Comparison of ENCODE assay signal across 1 cellular context in genomic region chr7:22216832-22217475, GRCh38.
TF ChIP-seq lines count a peak whose summit lies in the region.

No MANE protein-coding gene starts in this region.

TF ChIP-seq in HepG2, 621 proteins besides CTCF, POLR2A, EP300 and RAD21 (continued from another document):
- TF ChIP-seq ZNF550 (CRISPR knock-in tag; IDR thresholded peaks at IDR 0.05; ENCODE audit: borderline replicate concordance) (no peak), KLF12 (CRISPR knock-in tag; IDR thresholded peaks at IDR 0.05; ENCODE audit: borderline replicate concordance) (no peak), RBM39 (IDR thresholded peaks at IDR 0.05; ENCODE audit: low read depth, low read length, poor library complexity, severe bottlenecking) (no peak), ZNF740 (CRISPR knock-in tag; IDR thresholded peaks at IDR 0.05) (no peak), ZNF143 (CRISPR knock-in tag; IDR thresholded peaks at IDR 0.05) (no peak)
- TF ChIP-seq, protein P1, sequence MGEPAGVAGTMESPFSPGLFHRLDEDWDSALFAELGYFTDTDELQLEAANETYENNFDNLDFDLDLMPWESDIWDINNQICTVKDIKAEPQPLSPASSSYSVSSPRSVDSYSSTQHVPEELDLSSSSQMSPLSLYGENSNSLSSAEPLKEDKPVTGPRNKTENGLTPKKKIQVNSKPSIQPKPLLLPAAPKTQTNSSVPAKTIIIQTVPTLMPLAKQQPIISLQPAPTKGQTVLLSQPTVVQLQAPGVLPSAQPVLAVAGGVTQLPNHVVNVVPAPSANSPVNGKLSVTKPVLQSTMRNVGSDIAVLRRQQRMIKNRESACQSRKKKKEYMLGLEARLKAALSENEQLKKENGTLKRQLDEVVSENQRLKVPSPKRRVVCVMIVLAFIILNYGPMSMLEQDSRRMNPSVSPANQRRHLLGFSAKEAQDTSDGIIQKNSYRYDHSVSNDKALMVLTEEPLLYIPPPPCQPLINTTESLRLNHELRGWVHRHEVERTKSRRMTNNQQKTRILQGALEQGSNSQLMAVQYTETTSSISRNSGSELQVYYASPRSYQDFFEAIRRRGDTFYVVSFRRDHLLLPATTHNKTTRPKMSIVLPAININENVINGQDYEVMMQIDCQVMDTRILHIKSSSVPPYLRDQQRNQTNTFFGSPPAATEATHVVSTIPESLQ (CRISPR knock-in tag; conservative IDR thresholded peaks at IDR 0.05), result no peak
